Comparison of ENCODE assay signal across 3 cellular contexts in genomic region chr19:33749016-33749415, GRCh38. TPM values are rescaled to one million over a fixed set of nuclear protein-coding genes. Genes with fewer than 3 reads are reported as not detected.
"Had no signal": no experiment of that assay in that cellular context is flagged by ENCODE, and none has a peak within 500 bp of the region (broad histone marks: within the 10 kb centered on the region; RNA-seq: fewer than 3 reads in every experiment).

No MANE protein-coding gene starts in this region.

- DNase-seq: GDM1, GF-D8 had no signal

- H3K4me3 ChIP-seq: GM12878 had no signal

RNA-seq across cellular contexts. Expression of gene KCTD15, which starts 47.7 kb away (rescaled TPM):
- total RNA-seq: GM12878 had no signal
- polyA plus RNA-seq: GM12878 had no signal
